13 cellular contexts compared by ENCODE assay signal in the genomic region with DNA sequence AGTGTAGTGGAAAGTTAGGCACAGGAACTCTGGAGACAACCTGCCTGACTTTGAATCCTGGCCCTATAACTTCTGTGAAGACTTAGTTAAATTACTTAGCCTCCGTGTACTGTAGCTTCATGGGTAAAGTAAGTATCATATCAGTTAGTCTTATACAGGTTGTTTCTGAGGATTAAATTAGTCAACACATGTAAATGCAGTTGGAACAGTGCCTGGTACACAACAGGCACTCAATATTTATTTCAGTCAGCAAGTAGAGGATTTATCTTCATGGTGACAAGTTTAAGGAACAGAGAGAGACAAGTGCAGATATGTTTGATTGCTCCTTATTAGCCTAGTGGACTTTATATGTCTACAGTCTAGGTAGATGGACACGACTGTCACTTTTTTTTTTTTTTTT. TPM values are rescaled to one million over a fixed set of nuclear protein-coding genes. Genes with fewer than 3 reads are reported as not detected.
DNase-seq lines count a peak whose midpoint lies in the region; ATAC-seq and TF ChIP-seq lines count a peak whose summit lies in the region.
"Had no signal": no experiment of that assay in that cellular context is flagged by ENCODE, and none has a peak within 500 bp of the region (broad histone marks: within the 10 kb centered on the region; RNA-seq: fewer than 3 reads in every experiment).

No MANE protein-coding gene starts in this region.

- H3K27me3 ChIP-seq in stomach (peaks cover 0 to 41% (median 31%) of the 10 kb centered on the region in 3 donors), prostate gland (replicated peaks; ENCODE audit: insufficient read depth) (peaks cover 5% of the 10 kb centered on the region)

- no peaks in the 10 kb centered on the region for H3K36me3 Mint-ChIP-seq in activated T-cell treated with anti-CD3 and anti-CD28 coated beads, Interleukin-2, amount 50 U/mL, for 4 hours (ENCODE audit: insufficient read depth)
- no peaks in the 10 kb centered on the region for H3K36me3 Mint-ChIP-seq in activated T-helper 2 cell treated with anti-CD3 and anti-CD28 coated beads, Interferon-gamma antibody, Interleukin-2, Interleukin-4, amounts not matched to agents 10 μg/mL and 5 μg/mL and 100 μg/mL, durations not matched to agents 14 hours and 24 hours and 36 hours (ENCODE audit: low read depth)
- H3K36me3 Mint-ChIP-seq in glutamatergic neuron (ENCODE audit: unreplicated experiment), result no peaks in the 10 kb centered on the region

- H3K27ac ChIP-seq in stomach, result no peak overlapping the region
- H3K27ac ChIP-seq in prostate gland, result no peak overlapping the region

- no peak for TF ChIP-seq POLR2A in stomach (IDR thresholded peaks at IDR 0.05)
- no peak for TF ChIP-seq POLR2A in prostate gland (IDR thresholded peaks at IDR 0.05)

- no peaks in the 10 kb centered on the region for H3K36me3 ChIP-seq in stomach
- no peaks in the 10 kb centered on the region for H3K36me3 ChIP-seq in prostate gland

- TF ChIP-seq CTCF in glutamatergic neuron (IDR thresholded peaks at IDR 0.05; ENCODE audit: partially characterized antibody, unreplicated experiment) (no peak), stomach (IDR thresholded peaks at IDR 0.05) (no peak), prostate gland (IDR thresholded peaks at IDR 0.05) (no peak)

- H3K4me1 Mint-ChIP-seq in activated T-cell treated with anti-CD3 and anti-CD28 coated beads, Interleukin-2, amount 50 U/mL, for 4 hours (ENCODE audit: low read depth), result peaks cover 28% of the 10 kb centered on the region
- H3K4me1 Mint-ChIP-seq in activated T-helper 2 cell treated with anti-CD3 and anti-CD28 coated beads, Interferon-gamma antibody, Interleukin-2, Interleukin-4, amounts not matched to agents 10 μg/mL and 5 μg/mL and 100 μg/mL, durations not matched to agents 14 hours and 24 hours and 36 hours (ENCODE audit: low read depth), result peaks cover 33% of the 10 kb centered on the region
- no peaks in the 10 kb centered on the region for H3K4me1 Mint-ChIP-seq in glutamatergic neuron (ENCODE audit: low read depth, unreplicated experiment)

- no peak for DNase-seq in activated T-cell treated with anti-CD3 and anti-CD28 coated beads, Interleukin-2, amount 50 U/mL, for 4 hours
- no peak for DNase-seq in activated T-cell treated with anti-CD3 and anti-CD28 coated beads for 4 hours
- DNase-seq in activated T-helper 2 cell treated with anti-CD3 and anti-CD28 coated beads, Interferon-gamma antibody, Interleukin-2, Interleukin-4, amounts not matched to agents 10 μg/mL and 5 μg/mL and 100 μg/mL, durations not matched to agents 14 hours and 24 hours and 36 hours (ENCODE audit: low spot score), result no peak
- DNase-seq in glutamatergic neuron, result no peak
- DNase-seq in stomach, result no peak
- no peak for DNase-seq in Ammon's horn (ENCODE audit: low spot score)
- DNase-seq in prostate gland (ENCODE audit: low spot score), result no peak
- no peak for DNase-seq in MV-4-11 (lab: John Stamatoyannopoulos, UW)
- DNase-seq: cortex of kidney, KBM-7, NCI-H345, SIG-M5 had no signal

- H3K4me3 Mint-ChIP-seq in activated T-cell treated with anti-CD3 and anti-CD28 coated beads, Interleukin-2, amount 50 U/mL, for 4 hours, result peak overlapping the region; percentile 84
- peak overlapping the region; percentile 86 for H3K4me3 Mint-ChIP-seq in activated T-helper 2 cell treated with anti-CD3 and anti-CD28 coated beads, Interferon-gamma antibody, Interleukin-2, Interleukin-4, amounts not matched to agents 10 μg/mL and 5 μg/mL and 100 μg/mL, durations not matched to agents 14 hours and 24 hours and 36 hours (ENCODE audit: low read depth)
- peak overlapping the region; percentile 91 for H3K4me3 Mint-ChIP-seq in glutamatergic neuron (ENCODE audit: unreplicated experiment)

- H3K9me3 ChIP-seq in stomach (no peaks in the 10 kb centered on the region), prostate gland (no peaks in the 10 kb centered on the region)

- H3K4me1 ChIP-seq in stomach, result peaks cover 0 to 44% (median 26%) of the 10 kb centered on the region in 4 donors
- H3K4me1 ChIP-seq in prostate gland (replicated peaks), result no peaks in the 10 kb centered on the region
- H3K4me1 ChIP-seq: parathyroid adenoma had no signal

- peaks cover 77% of the 10 kb centered on the region for H3K27me3 Mint-ChIP-seq in activated T-cell treated with anti-CD3 and anti-CD28 coated beads, Interleukin-2, amount 50 U/mL, for 4 hours (ENCODE audit: low read depth)
- H3K27me3 Mint-ChIP-seq in activated T-helper 2 cell treated with anti-CD3 and anti-CD28 coated beads, Interferon-gamma antibody, Interleukin-2, Interleukin-4, amounts not matched to agents 10 μg/mL and 5 μg/mL and 100 μg/mL, durations not matched to agents 14 hours and 24 hours and 36 hours (ENCODE audit: low read depth), result peaks cover 63% of the 10 kb centered on the region
- peaks cover 11% of the 10 kb centered on the region for H3K27me3 Mint-ChIP-seq in glutamatergic neuron (ENCODE audit: unreplicated experiment)

- intact Hi-C loops in activated T-helper 2 cell treated with anti-CD3 and anti-CD28 coated beads, Interferon-gamma antibody, Interleukin-2, Interleukin-4, amounts not matched to agents 10 μg/mL and 5 μg/mL and 100 μg/mL, durations not matched to agents 14 hours and 24 hours and 36 hours (cut with micrococcal nuclease), result no loop called here
- intact Hi-C loops in stomach (cut with DNase I; ENCODE audit: low total_unique reads) (no loop called here), prostate gland (cut with DNase I) (loop anchor here (10.0 kb wide), 1 partner anchor 319 kb away; no protein-coding TSS in a partner anchor)

- 53 to 75% (median 68%) methylated on average over 2 of the region's 2 CpGs for WGBS in stomach, 5 donors
- 54% methylated on average over 2 of the region's 2 CpGs for WGBS in prostate gland

- H3K4me3 ChIP-seq in stomach, result peak overlapping the region in 3 of 4 donors; percentile 52 to 54 (median 52)
- peak overlapping the region in 1 of 2 donors; percentile 41 for H3K4me3 ChIP-seq in prostate gland

- no peak for ATAC-seq in activated T-cell treated with anti-CD3 and anti-CD28 coated beads, Interleukin-2, amount 50 U/mL, for 4 hours

- H3K9me3 Mint-ChIP-seq in activated T-cell treated with anti-CD3 and anti-CD28 coated beads, Interleukin-2, amount 50 U/mL, for 4 hours, result no peaks in the 10 kb centered on the region
- no peaks in the 10 kb centered on the region for H3K9me3 Mint-ChIP-seq in activated T-helper 2 cell treated with anti-CD3 and anti-CD28 coated beads, Interferon-gamma antibody, Interleukin-2, Interleukin-4, amounts not matched to agents 10 μg/mL and 5 μg/mL and 100 μg/mL, durations not matched to agents 14 hours and 24 hours and 36 hours
- peaks cover 4% of the 10 kb centered on the region for H3K9me3 Mint-ChIP-seq in glutamatergic neuron (ENCODE audit: unreplicated experiment)

- no peak overlapping the region for H3K27ac Mint-ChIP-seq in activated T-helper 2 cell treated with anti-CD3 and anti-CD28 coated beads, Interferon-gamma antibody, Interleukin-2, Interleukin-4, amounts not matched to agents 10 μg/mL and 5 μg/mL and 100 μg/mL, durations not matched to agents 14 hours and 24 hours and 36 hours
- H3K27ac Mint-ChIP-seq in glutamatergic neuron (ENCODE audit: unreplicated experiment), result no peak overlapping the region

- no peak for TF ChIP-seq EP300 in stomach (IDR thresholded peaks at IDR 0.05)

RNA-seq across cellular contexts. Expression of a gene that starts 2.7 kb away (rescaled TPM):
- total RNA-seq in activated T-cell treated with anti-CD3 and anti-CD28 coated beads, Interleukin-2, amount 50 U/mL, for 4 hours, result under 1 TPM; 0.20 to 0.30 (median 0.21) TPM
- total RNA-seq in activated T-helper 2 cell treated with anti-CD3 and anti-CD28 coated beads, Interferon-gamma antibody, Interleukin-2, Interleukin-4, amounts not matched to agents 10 μg/mL and 5 μg/mL and 100 μg/mL, durations not matched to agents 14 hours and 24 hours and 36 hours, result 0.46 and 0.87 TPM in 2 replicates
- total RNA-seq in glutamatergic neuron (ENCODE audit: unreplicated experiment), result not detected
- total RNA-seq in stomach, result 10 to 100 TPM in 1 of 5 donors, 1 to 10 TPM in 1, under 1 TPM in 1, not detected in 2; 0.37 to 18.1 (median 2.6) TPM
- polyA plus RNA-seq in stomach, result 1 to 10 TPM in 2 of 3 donors, under 1 TPM in 1; 0.50 to 4.2 (median 3.5) TPM
- total RNA-seq in prostate gland, result 1 to 10 TPM in 1 of 2 donors, under 1 TPM in 1; 0.97 to 1.0 TPM

RNA-seq across cellular contexts. Expression of a gene that starts 17.9 kb away (rescaled TPM):
- 10 to 100 TPM; 90.0 to 98.2 (median 92.1) TPM for total RNA-seq in activated T-cell treated with anti-CD3 and anti-CD28 coated beads, Interleukin-2, amount 50 U/mL, for 4 hours
- 77.9 and 79.9 TPM in 2 replicates for total RNA-seq in activated T-helper 2 cell treated with anti-CD3 and anti-CD28 coated beads, Interferon-gamma antibody, Interleukin-2, Interleukin-4, amounts not matched to agents 10 μg/mL and 5 μg/mL and 100 μg/mL, durations not matched to agents 14 hours and 24 hours and 36 hours
- total RNA-seq in glutamatergic neuron (ENCODE audit: unreplicated experiment), result 20.8 TPM
- 10 to 100 TPM in 3 of 5 donors, 1 to 10 TPM in 2; 5.5 to 50.7 (median 13.4) TPM for total RNA-seq in stomach
- polyA plus RNA-seq in stomach, result 1 to 10 TPM; 4.0 to 6.4 (median 4.3) TPM
- 10 to 100 TPM; 21.0 to 22.4 TPM for total RNA-seq in prostate gland
